Comparison of ENCODE assay signal across 1 cellular context in the genomic region with DNA sequence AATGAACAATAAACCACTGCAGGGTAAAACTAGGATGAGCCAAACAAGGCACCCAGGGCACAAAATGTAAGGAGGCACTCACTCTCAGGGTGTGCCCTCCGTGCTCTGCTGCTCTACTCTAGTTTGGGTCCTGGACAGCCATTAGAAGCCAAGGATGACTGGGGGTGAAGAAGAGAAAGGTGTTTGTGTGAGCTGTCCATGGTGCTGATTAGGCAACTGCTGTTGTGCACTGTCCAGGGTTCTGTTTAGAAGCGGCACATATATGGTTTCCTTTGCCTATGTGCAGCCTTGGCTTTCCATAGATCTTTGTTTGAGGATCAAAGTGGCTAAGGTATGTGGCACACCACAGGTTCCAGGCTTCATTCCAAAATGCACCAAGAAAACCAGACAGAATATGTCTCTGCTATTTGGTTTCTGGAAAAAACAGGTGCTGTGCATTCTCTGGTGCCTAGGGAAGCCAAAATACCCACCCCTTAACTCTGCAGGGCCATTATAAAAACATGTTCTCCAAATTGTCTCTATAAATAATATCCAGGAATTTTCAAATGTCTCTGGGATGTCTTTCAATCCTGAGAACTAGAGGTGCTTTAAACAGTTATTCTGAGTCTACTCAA.
TF ChIP-seq lines count a peak whose summit lies in the region.

No MANE protein-coding gene starts in this region.

TF ChIP-seq in GM12878, 131 proteins besides CTCF, POLR2A, EP300 and RAD21 (continued from another document):
- TF ChIP-seq RFX5 (IDR thresholded peaks at IDR 0.05; ENCODE audit: low read depth, low read length) (no peak), SMAD5 (IDR thresholded peaks at IDR 0.05; ENCODE audit: low read depth) (no peak), ETV6 (conservative IDR thresholded peaks at IDR 0.05 in 1 of 2, IDR thresholded peaks at IDR 0.05 in 1 of 2; ENCODE audit: borderline replicate concordance in 1 of 2, low read depth in 1 of 2) (no peak), SP1 (IDR thresholded peaks at IDR 0.05; ENCODE audit: low read depth, low read length) (no peak), BHLHE40 (IDR thresholded peaks at IDR 0.05; ENCODE audit: borderline replicate concordance in 1 of 2, low read depth in 2 of 2, low read length in 1 of 2) (no peak), SREBF1 (IDR thresholded peaks at IDR 0.05; ENCODE audit: low read length) (peak; percentile 82), NFIC (IDR thresholded peaks at IDR 0.05; ENCODE audit: low read depth, low read length) (no peak), FOXK2 (IDR thresholded peaks at IDR 0.05) (no peak), TCF12 (IDR thresholded peaks at IDR 0.05; ENCODE audit: low read depth, low read length) (0 out of 2 replicates have a peak, but pooled peaks have one; percentile 13), HCFC1 (IDR thresholded peaks at IDR 0.05; ENCODE audit: low read length) (no peak)
- TF ChIP-seq, protein P1, sequence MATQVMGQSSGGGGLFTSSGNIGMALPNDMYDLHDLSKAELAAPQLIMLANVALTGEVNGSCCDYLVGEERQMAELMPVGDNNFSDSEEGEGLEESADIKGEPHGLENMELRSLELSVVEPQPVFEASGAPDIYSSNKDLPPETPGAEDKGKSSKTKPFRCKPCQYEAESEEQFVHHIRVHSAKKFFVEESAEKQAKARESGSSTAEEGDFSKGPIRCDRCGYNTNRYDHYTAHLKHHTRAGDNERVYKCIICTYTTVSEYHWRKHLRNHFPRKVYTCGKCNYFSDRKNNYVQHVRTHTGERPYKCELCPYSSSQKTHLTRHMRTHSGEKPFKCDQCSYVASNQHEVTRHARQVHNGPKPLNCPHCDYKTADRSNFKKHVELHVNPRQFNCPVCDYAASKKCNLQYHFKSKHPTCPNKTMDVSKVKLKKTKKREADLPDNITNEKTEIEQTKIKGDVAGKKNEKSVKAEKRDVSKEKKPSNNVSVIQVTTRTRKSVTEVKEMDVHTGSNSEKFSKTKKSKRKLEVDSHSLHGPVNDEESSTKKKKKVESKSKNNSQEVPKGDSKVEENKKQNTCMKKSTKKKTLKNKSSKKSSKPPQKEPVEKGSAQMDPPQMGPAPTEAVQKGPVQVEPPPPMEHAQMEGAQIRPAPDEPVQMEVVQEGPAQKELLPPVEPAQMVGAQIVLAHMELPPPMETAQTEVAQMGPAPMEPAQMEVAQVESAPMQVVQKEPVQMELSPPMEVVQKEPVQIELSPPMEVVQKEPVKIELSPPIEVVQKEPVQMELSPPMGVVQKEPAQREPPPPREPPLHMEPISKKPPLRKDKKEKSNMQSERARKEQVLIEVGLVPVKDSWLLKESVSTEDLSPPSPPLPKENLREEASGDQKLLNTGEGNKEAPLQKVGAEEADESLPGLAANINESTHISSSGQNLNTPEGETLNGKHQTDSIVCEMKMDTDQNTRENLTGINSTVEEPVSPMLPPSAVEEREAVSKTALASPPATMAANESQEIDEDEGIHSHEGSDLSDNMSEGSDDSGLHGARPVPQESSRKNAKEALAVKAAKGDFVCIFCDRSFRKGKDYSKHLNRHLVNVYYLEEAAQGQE (IDR thresholded peaks at IDR 0.05; ENCODE audit: low read depth, low read length): peak; percentile 99
